In genomic region chr7:11343818-11344413, GRCh38 we compare ENCODE assay signal across 8 cellular contexts.
DNase-seq lines count a peak whose midpoint lies in the region; ATAC-seq and TF ChIP-seq lines count a peak whose summit lies in the region.

No MANE protein-coding gene starts in this region.

- no peak overlapping the region; the same call in 1 of the 2 replicates for H2AFZ ChIP-seq in DND-41 (ENCODE audit: low read depth, low read length)

- H3K4me1 Mint-ChIP-seq in activated CD4-positive, alpha-beta memory T cell treated with anti-CD3 and anti-CD28 coated beads, Interleukin-2, amount 10 ng/mL, durations not matched to agents 7 days and 5 days, result no peaks in the 10 kb centered on the region

- no peak overlapping the region for H3K27ac ChIP-seq in DND-41 (ENCODE audit: low read length)

- POLR2A ChIA-PET in activated CD4-positive, alpha-beta memory T cell treated with anti-CD3 and anti-CD28 coated beads, Interleukin-2, amount 10 ng/mL, durations not matched to agents 7 days and 5 days (lab: Charles Lee), result no interaction called here

- H3K36me3 Mint-ChIP-seq in activated CD4-positive, alpha-beta memory T cell treated with anti-CD3 and anti-CD28 coated beads, Interleukin-2, amount 10 ng/mL, durations not matched to agents 7 days and 5 days (ENCODE audit: low read depth), result no peaks in the 10 kb centered on the region

- ATAC-seq in DND-41 (ENCODE audit: insufficient read depth, low read depth) (peak; percentile 35; the same call in 1 of the 3 replicates), HG03108 (IDR thresholded peaks at IDR 0.05; ENCODE audit: unreplicated experiment) (no peak)

- no peak overlapping the region for H3K4me3 ChIP-seq in DND-41 (ENCODE audit: low read depth in 1 of 2, low read length in 2 of 2)
- H3K4me3 ChIP-seq in H7 (ENCODE audit: insufficient read depth, low read depth, low read length), result no peak overlapping the region
- H3K4me3 ChIP-seq in astrocyte of the cerebellum (ENCODE audit: low read depth, low read length), result no peak overlapping the region

- no peak overlapping the region for H3K4me2 ChIP-seq in DND-41 (ENCODE audit: insufficient read depth, low read length)

- no peaks in the 10 kb centered on the region for H3K79me2 ChIP-seq in DND-41 (ENCODE audit: insufficient read depth, low read length)

- no peaks in the 10 kb centered on the region for H4K20me1 ChIP-seq in DND-41 (ENCODE audit: insufficient read depth, low read length)

- DNase-seq in DND-41 (no peak), H7 (peak; percentile 8), NCI-H2227 (lab: John Stamatoyannopoulos, UW; ENCODE audit: unreplicated experiment) (peak; percentile 77), astrocyte of the cerebellum (ENCODE audit: low read depth) (peak; percentile 31), kidney glomerular epithelial cell (lab: John Stamatoyannopoulos, UW) (peak; percentile 37)
- no peak for DNase-seq in stimulated activated CD8-positive, alpha-beta memory T cell treated with anti-CD3 and anti-CD28 coated beads, Interleukin-4, amount 100 ng/mL, for 48 hours
- DNase-seq in activated CD4-positive, alpha-beta memory T cell treated with anti-CD3 and anti-CD28 coated beads, Interleukin-2, amount 10 ng/mL, durations not matched to agents 7 days and 5 days, result no peak

- no peak overlapping the region for H3K4me3 Mint-ChIP-seq in activated CD4-positive, alpha-beta memory T cell treated with anti-CD3 and anti-CD28 coated beads, Interleukin-2, amount 10 ng/mL, durations not matched to agents 7 days and 5 days

- CTCF ChIA-PET in activated CD4-positive, alpha-beta memory T cell treated with anti-CD3 and anti-CD28 coated beads, Interleukin-2, amount 10 ng/mL, durations not matched to agents 7 days and 5 days (lab: Charles Lee), result interaction anchor here (0.7 to 1.4 kb wide), 2 partner anchors 9 to 13 kb away, joined by 3 to 4 read pairs; no protein-coding TSS in a partner anchor

- in situ Hi-C loops in astrocyte of the cerebellum (cut with HindIII; ENCODE audit: low sequenced_read_pairs), result no loop called here

- no peaks in the 10 kb centered on the region for H3K9me3 ChIP-seq in DND-41 (ENCODE audit: insufficient read depth, low read length, severe bottlenecking)

- H3K27me3 ChIP-seq in DND-41 (ENCODE audit: insufficient read depth, low read length, poor library complexity) (peaks cover 4% of the 10 kb centered on the region), H7 (ENCODE audit: control insufficient read depth, insufficient read depth, low read length) (no peaks in the 10 kb centered on the region)

- no peaks in the 10 kb centered on the region for H3K4me1 ChIP-seq in DND-41 (ENCODE audit: insufficient read depth, low read length)

- no peaks in the 10 kb centered on the region for H3K9me3 Mint-ChIP-seq in activated CD4-positive, alpha-beta memory T cell treated with anti-CD3 and anti-CD28 coated beads, Interleukin-2, amount 10 ng/mL, durations not matched to agents 7 days and 5 days

- peak; percentile 75 for TF ChIP-seq CTCF in DND-41 (IDR thresholded peaks at IDR 0.05; ENCODE audit: borderline replicate concordance, extremely low read depth, low read length, poor library complexity, severe bottlenecking)
- TF ChIP-seq CTCF in astrocyte of the cerebellum (IDR thresholded peaks at IDR 0.05; ENCODE audit: low read depth, low read length, missing control alignments), result peak; percentile 56

- H3K36me3 ChIP-seq in DND-41 (ENCODE audit: insufficient read depth, low read length), result no peaks in the 10 kb centered on the region
- no peaks in the 10 kb centered on the region for H3K36me3 ChIP-seq in H7 (replicated peaks; ENCODE audit: control insufficient read depth, insufficient read depth, low read length)

- H3K9ac ChIP-seq in DND-41 (ENCODE audit: low read depth, low read length), result no peak overlapping the region

- H3K27me3 Mint-ChIP-seq in activated CD4-positive, alpha-beta memory T cell treated with anti-CD3 and anti-CD28 coated beads, Interleukin-2, amount 10 ng/mL, durations not matched to agents 7 days and 5 days, result peaks cover 12% of the 10 kb centered on the region

- no peak overlapping the region for H3K27ac Mint-ChIP-seq in activated CD4-positive, alpha-beta memory T cell treated with anti-CD3 and anti-CD28 coated beads, Interleukin-2, amount 10 ng/mL, durations not matched to agents 7 days and 5 days

Comparison
In these comparisons a context has a peak if more than half of its experiments do, and no peak if none do; other contexts are left out.
1. DNase-seq: peak in H7 (single experiment), NCI-H2227 (single experiment), astrocyte of the cerebellum (single experiment) and kidney glomerular epithelial cell (single experiment); none in DND-41 (single experiment), stimulated activated CD8-positive, alpha-beta memory T cell treated with anti-CD3 and anti-CD28 coated beads, Interleukin-4, amount 100 ng/mL, for 48 hours (single experiment) and activated CD4-positive, alpha-beta memory T cell treated with anti-CD3 and anti-CD28 coated beads, Interleukin-2, amount 10 ng/mL, durations not matched to agents 7 days and 5 days (single experiment).